Comparison of ENCODE assay signal across 17 cellular contexts in the genomic region with DNA sequence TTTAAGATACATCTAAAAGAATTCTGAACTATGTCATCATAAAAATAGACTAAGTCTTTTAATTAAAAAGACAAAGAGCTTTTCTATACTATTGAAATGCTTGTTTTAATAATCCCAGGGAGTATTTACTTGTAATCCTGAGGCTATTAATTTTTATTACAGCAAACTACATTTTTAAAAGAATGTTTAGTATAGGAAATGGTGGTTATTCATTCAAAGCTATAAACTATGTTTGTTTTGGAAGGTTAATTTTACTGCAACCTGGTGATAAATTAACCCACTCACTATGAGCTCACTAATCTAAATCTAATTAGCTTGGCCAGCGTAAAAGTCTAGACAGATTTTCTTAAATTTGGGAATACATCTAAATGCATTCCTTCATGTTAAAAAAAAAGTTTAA. TPM values are rescaled to one million over a fixed set of nuclear protein-coding genes. Genes with fewer than 3 reads are reported as not detected.
DNase-seq lines count a peak whose midpoint lies in the region; FAIRE-seq and TF ChIP-seq lines count a peak whose summit lies in the region.
"Had no signal": no experiment of that assay in that cellular context is flagged by ENCODE, and none has a peak within 500 bp of the region (broad histone marks: within the 10 kb centered on the region; RNA-seq: fewer than 3 reads in every experiment).

No MANE protein-coding gene starts in this region.

- no peaks in the 10 kb centered on the region for H4K20me1 ChIP-seq in osteoblast (ENCODE audit: insufficient read depth, low read length)

- FAIRE-seq in kidney (lab: Jason Lieb, UNC) (peak; percentile 19), GM19239 (lab: Jason Lieb, UNC) (no peak), D721Med (lab: Jason Lieb, UNC) (no peak)
- FAIRE-seq: GM12892, GM18507 had no signal

- H3K4me3 ChIP-seq in kidney (ENCODE audit: low read length in 2 of 2) (no peak overlapping the region), osteoblast (ENCODE audit: insufficient read depth, low read length) (no peak overlapping the region)

- H3K27me3 ChIP-seq in osteoblast (ENCODE audit: insufficient read depth, low read length), result no peaks in the 10 kb centered on the region
- H3K27me3 ChIP-seq: BE2C had no signal

- no peak overlapping the region for H2AFZ ChIP-seq in osteoblast (ENCODE audit: low read length)

- TF ChIP-seq CTCF in kidney (IDR thresholded peaks at IDR 0.05; ENCODE audit: borderline replicate concordance, extremely low read depth, insufficient read depth), result no peak
- TF ChIP-seq CTCF in osteoblast (IDR thresholded peaks at IDR 0.05; ENCODE audit: extremely low read depth, low read depth, low read length), result no peak
- TF ChIP-seq CTCF in D721Med (IDR thresholded peaks at IDR 0.05; ENCODE audit: insufficient read depth, missing control alignments), result no peak

- H3K9me3 ChIP-seq in kidney (ENCODE audit: control insufficient read depth in 1 of 2, low read length in 2 of 2) (no peaks in the 10 kb centered on the region), osteoblast (ENCODE audit: low read depth, low read length) (no peaks in the 10 kb centered on the region)
- H3K9me3 ChIP-seq: BE2C had no signal

- no peak overlapping the region for H3K4me2 ChIP-seq in osteoblast (ENCODE audit: insufficient read depth, low read length)

- H3K4me1 ChIP-seq in kidney (ENCODE audit: control insufficient read depth in 1 of 2, insufficient read depth in 1 of 2, low read depth in 1 of 2, low read length in 2 of 2) (no peaks in the 10 kb centered on the region), osteoblast (ENCODE audit: insufficient read depth, low read length) (peaks cover 9% of the 10 kb centered on the region)
- H3K4me1 ChIP-seq: BE2C had no signal

- intact Hi-C loops in kidney (cut with DNase I), result loop anchor here (10.0 kb wide), 1 partner anchor 103 kb away; no protein-coding TSS in a partner anchor

- H3K36me3 ChIP-seq in kidney (ENCODE audit: control insufficient read depth in 1 of 2, insufficient read depth in 2 of 2, low read length in 2 of 2), result no peaks in the 10 kb centered on the region
- H3K36me3 ChIP-seq in osteoblast (ENCODE audit: insufficient read depth, low read length), result no peaks in the 10 kb centered on the region
- H3K36me3 ChIP-seq: BE2C had no signal

- DNase-seq in NCI-H82 (lab: John Stamatoyannopoulos, UW) (peak; percentile 19), NCI-H82 treated with DMSO at 0.1 percent for 48 hours (lab: John Stamatoyannopoulos, UW; ENCODE audit: unreplicated experiment) (no peak), kidney (no peak), osteoblast (ENCODE audit: insufficient read length, low spot score, missing footprints) (peak; percentile 23), GM19239 (ENCODE audit: insufficient read length, low spot score) (no peak), D721Med (ENCODE audit: insufficient read length, low spot score) (no peak), pons (ENCODE audit: low spot score) (no peak)
- DNase-seq: BE2C; C1 segment of cervical spinal cord; CD4-positive, CD25-positive, alpha-beta regulatory T cell; CD8-positive, alpha-beta memory T cell; COR-L47; GDM1; GOT3; H7 had no signal

- H3K79me2 ChIP-seq in osteoblast (ENCODE audit: insufficient read depth, low read length), result no peaks in the 10 kb centered on the region

- H3K9ac ChIP-seq in kidney (ENCODE audit: low read length in 2 of 2), result no peak overlapping the region

- H3K27ac ChIP-seq in kidney (ENCODE audit: low read depth in 2 of 2, low read length in 2 of 2) (no peak overlapping the region), osteoblast (ENCODE audit: low read depth, low read length) (no peak overlapping the region)

RNA-seq across cellular contexts. Expression of a gene that starts 13.8 kb away (rescaled TPM):
- 32.0 TPM for total RNA-seq in kidney
- 10.2 TPM for polyA plus RNA-seq in kidney (ENCODE audit: insufficient read depth, low read depth, low replicate concordance)
- 10.9 and 13.3 TPM in 2 replicates for total RNA-seq in osteoblast

Comparison
In these comparisons a context has a peak if more than half of its experiments do, and no peak if none do; other contexts are left out.
1. DNase-seq: peak in NCI-H82 (single experiment) and osteoblast (single experiment); none in NCI-H82 treated with DMSO at 0.1 percent for 48 hours (single experiment), kidney (single experiment), GM19239 (single experiment), D721Med (single experiment) and pons (single experiment).